ENCODE assay signal across 2 cellular contexts in genomic region chr3:128111147-128111546, GRCh38.
TF ChIP-seq lines count a peak whose summit lies in the region.

No MANE protein-coding gene starts in this region.

TF ChIP-seq in SK-N-SH, 30 proteins besides CTCF, POLR2A, EP300 and RAD21 (continued from another document):
- no peak for TF ChIP-seq YY1 (IDR thresholded peaks at IDR 0.05; ENCODE audit: low read depth)
- no peak for TF ChIP-seq RXRA (IDR thresholded peaks at IDR 0.05; ENCODE audit: borderline replicate concordance, low read depth)
- TF ChIP-seq MXI1 (IDR thresholded peaks at IDR 0.05; ENCODE audit: low read depth, low read length): no peak

TF ChIP-seq in SK-N-SH treated with all-trans-retinoic acid at 6 μM for 48 hours, 23 proteins besides CTCF, POLR2A, EP300 and RAD21:
- TF ChIP-seq TSHZ2 (CRISPR knock-in tag; IDR thresholded peaks at IDR 0.05) (no peak), GLIS3 (CRISPR knock-in tag; IDR thresholded peaks at IDR 0.05) (no peak), ZFP30 (CRISPR knock-in tag; IDR thresholded peaks at IDR 0.05) (no peak), SNAI2 (CRISPR knock-in tag; IDR thresholded peaks at IDR 0.05) (no peak), ISL1 (CRISPR knock-in tag; IDR thresholded peaks at IDR 0.05) (no peak), TCF4 (CRISPR knock-in tag; IDR thresholded peaks at IDR 0.05; ENCODE audit: borderline replicate concordance) (no peak), CSDC2 (CRISPR knock-in tag; IDR thresholded peaks at IDR 0.05) (no peak), ZNF8 (CRISPR knock-in tag; IDR thresholded peaks at IDR 0.05) (no peak), ZFP3 (CRISPR knock-in tag; IDR thresholded peaks at IDR 0.05) (no peak), ESRRG (CRISPR knock-in tag; IDR thresholded peaks at IDR 0.05) (no peak), OSR1 (CRISPR knock-in tag; IDR thresholded peaks at IDR 0.05) (no peak), POU6F1 (CRISPR knock-in tag; IDR thresholded peaks at IDR 0.05; ENCODE audit: borderline replicate concordance, low read depth) (no peak)
- TF ChIP-seq, protein P1, sequence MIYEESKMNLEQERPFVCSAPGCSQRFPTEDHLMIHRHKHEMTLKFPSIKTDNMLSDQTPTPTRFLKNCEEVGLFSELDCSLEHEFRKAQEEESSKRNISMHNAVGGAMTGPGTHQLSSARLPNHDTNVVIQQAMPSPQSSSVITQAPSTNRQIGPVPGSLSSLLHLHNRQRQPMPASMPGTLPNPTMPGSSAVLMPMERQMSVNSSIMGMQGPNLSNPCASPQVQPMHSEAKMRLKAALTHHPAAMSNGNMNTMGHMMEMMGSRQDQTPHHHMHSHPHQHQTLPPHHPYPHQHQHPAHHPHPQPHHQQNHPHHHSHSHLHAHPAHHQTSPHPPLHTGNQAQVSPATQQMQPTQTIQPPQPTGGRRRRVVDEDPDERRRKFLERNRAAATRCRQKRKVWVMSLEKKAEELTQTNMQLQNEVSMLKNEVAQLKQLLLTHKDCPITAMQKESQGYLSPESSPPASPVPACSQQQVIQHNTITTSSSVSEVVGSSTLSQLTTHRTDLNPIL (CRISPR knock-in tag; IDR thresholded peaks at IDR 0.05; ENCODE audit: low read depth): no peak
- TF ChIP-seq, protein P2, sequence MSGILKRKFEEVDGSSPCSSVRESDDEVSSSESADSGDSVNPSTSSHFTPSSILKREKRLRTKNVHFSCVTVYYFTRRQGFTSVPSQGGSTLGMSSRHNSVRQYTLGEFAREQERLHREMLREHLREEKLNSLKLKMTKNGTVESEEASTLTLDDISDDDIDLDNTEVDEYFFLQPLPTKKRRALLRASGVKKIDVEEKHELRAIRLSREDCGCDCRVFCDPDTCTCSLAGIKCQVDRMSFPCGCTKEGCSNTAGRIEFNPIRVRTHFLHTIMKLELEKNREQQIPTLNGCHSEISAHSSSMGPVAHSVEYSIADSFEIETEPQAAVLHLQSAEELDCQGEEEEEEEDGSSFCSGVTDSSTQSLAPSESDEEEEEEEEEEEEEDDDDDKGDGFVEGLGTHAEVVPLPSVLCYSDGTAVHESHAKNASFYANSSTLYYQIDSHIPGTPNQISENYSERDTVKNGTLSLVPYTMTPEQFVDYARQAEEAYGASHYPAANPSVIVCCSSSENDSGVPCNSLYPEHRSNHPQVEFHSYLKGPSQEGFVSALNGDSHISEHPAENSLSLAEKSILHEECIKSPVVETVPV (CRISPR knock-in tag; IDR thresholded peaks at IDR 0.05): no peak
TF ChIP-seq in SK-N-SH treated with all-trans-retinoic acid at 6 μM for 48 hours: peak in this region for 0.
